In genomic region chrX:18763106-18763505, GRCh38 we compare ENCODE assay signal across 4 cellular contexts. TPM values are rescaled to one million over a fixed set of nuclear protein-coding genes. Genes with fewer than 3 reads are reported as not detected.
"Had no signal": no experiment of that assay in that cellular context is flagged by ENCODE, and none has a peak within 500 bp of the region (broad histone marks: within the 10 kb centered on the region; RNA-seq: fewer than 3 reads in every experiment).

No MANE protein-coding gene starts in this region.

RNA-seq across cellular contexts. Expression of gene PPEF1, which starts 55.7 kb away (rescaled TPM):
- total RNA-seq: LHCN-M2, OCI-LY7, PC-9, RPMI7951 had no signal
